In genomic region chr3:38805765-38806386, GRCh38 we compare ENCODE assay signal across 8 cellular contexts. TPM values are rescaled to one million over a fixed set of nuclear protein-coding genes. Genes with fewer than 3 reads are reported as not detected.
DNase-seq lines count a peak whose midpoint lies in the region; TF ChIP-seq lines count a peak whose summit lies in the region.

No MANE protein-coding gene starts in this region.

- H4K20me1 ChIP-seq in hepatocyte (ENCODE audit: insufficient read depth, poor library complexity, severe bottlenecking): no peaks in the 10 kb centered on the region

- no peak for TF ChIP-seq CTCF in hepatocyte (IDR thresholded peaks at IDR 0.05; ENCODE audit: poor library complexity)

- no peaks in the 10 kb centered on the region for H3K9me2 ChIP-seq in hepatocyte (replicated peaks; ENCODE audit: insufficient read depth)

- no peak overlapping the region for H3K4me2 ChIP-seq in hepatocyte

- H3K4me1 ChIP-seq in hepatocyte (ENCODE audit: insufficient read depth): no peaks in the 10 kb centered on the region

- H3K79me2 ChIP-seq in hepatocyte: no peaks in the 10 kb centered on the region

- WGBS in hepatocyte (ENCODE audit: low lambda C conversion rate, missing lambda C conversion rate): 15% methylated on average over 9 of the region's 9 CpGs

- DNase-seq in GM04504 (ENCODE audit: low read depth) (peak; percentile 38), HuH-7.5 (ENCODE audit: low spot score) (peak; percentile 39), hepatocyte (ENCODE audit: low spot score) (peak; percentile 88), NCI-H1436 (lab: John Stamatoyannopoulos, UW) (no peak), COR-L47 (lab: John Stamatoyannopoulos, UW) (no peak), DMS114 treated with DMSO at 0.1 percent for 48 hours (lab: John Stamatoyannopoulos, UW; ENCODE audit: unreplicated experiment) (no peak)
- peak; percentile 31 to 46 for DNase-seq in activated CD4-positive, alpha-beta T cell treated with anti-CD3 and anti-CD28 coated beads, Interleukin-2, amount 50 U/mL, for 48 hours
- DNase-seq in stimulated activated CD8-positive, alpha-beta memory T cell treated with anti-CD3 and anti-CD28 coated beads, Interleukin-4, amount 100 ng/mL, for 48 hours: peak; percentile 55

- no peak overlapping the region for H2AFZ ChIP-seq in hepatocyte

- H3K27me3 ChIP-seq in hepatocyte: no peaks in the 10 kb centered on the region

- H3K4me3 ChIP-seq in hepatocyte: no peak overlapping the region

- H3K27ac ChIP-seq in hepatocyte: no peak overlapping the region

- no peaks in the 10 kb centered on the region for H3K9me3 ChIP-seq in hepatocyte (ENCODE audit: low read depth)

- H3K36me3 ChIP-seq in hepatocyte (replicated peaks; ENCODE audit: insufficient read depth, low read depth): no peaks in the 10 kb centered on the region

RNA-seq across cellular contexts. Expression of gene SCN10A, which starts 10.1 kb away (rescaled TPM):
- not detected in 2 replicates for total RNA-seq in hepatocyte
- not detected in 2 replicates for polyA plus RNA-seq in hepatocyte

Comparison
In these comparisons a context has a peak if more than half of its experiments do, and no peak if none do; other contexts are left out.
1. DNase-seq: peak in GM04504 (single experiment), HuH-7.5 (single experiment), activated CD4-positive, alpha-beta T cell treated with anti-CD3 and anti-CD28 coated beads, Interleukin-2, amount 50 U/mL, for 48 hours (2 of 2), hepatocyte (single experiment) and stimulated activated CD8-positive, alpha-beta memory T cell treated with anti-CD3 and anti-CD28 coated beads, Interleukin-4, amount 100 ng/mL, for 48 hours (single experiment); none in NCI-H1436 (single experiment), COR-L47 (single experiment) and DMS114 treated with DMSO at 0.1 percent for 48 hours (single experiment).